Comparison of ENCODE assay signal across 9 cellular contexts in genomic region chr10:79025113-79025832, GRCh38. TPM values are rescaled to one million over a fixed set of nuclear protein-coding genes. Genes with fewer than 3 reads are reported as not detected.
DNase-seq lines count a peak whose midpoint lies in the region; ATAC-seq and TF ChIP-seq lines count a peak whose summit lies in the region.
"Had no signal": no experiment of that assay in that cellular context is flagged by ENCODE, and none has a peak within 500 bp of the region (broad histone marks: within the 10 kb centered on the region; RNA-seq: fewer than 3 reads in every experiment).

No MANE protein-coding gene starts in this region.

- CTCF ChIA-PET in OCI-LY7 (lab: Charles Lee; ENCODE audit: unreplicated experiment), result interaction anchor here (0.9 kb wide), 1 partner anchor 26 kb away, joined by 3 read pairs; no protein-coding TSS in a partner anchor

- no peaks in the 10 kb centered on the region for H3K9me3 Mint-ChIP-seq in effector memory CD8-positive, alpha-beta T cell

- DNase-seq in DND-41 (peak; percentile 46), T-helper 17 cell (no peak), posterior cingulate gyrus (peak in 9 of 10 donors; percentile 25 to 90 (median 51)), A172 (ENCODE audit: low spot score) (no peak), OCI-LY7 (ENCODE audit: low spot score) (no peak), G401 (ENCODE audit: low spot score) (no peak)
- DNase-seq in effector memory CD8-positive, alpha-beta T cell, result peak; percentile 71 to 72 (median 72)

- H2AFZ ChIP-seq in DND-41 (ENCODE audit: low read depth, low read length) (no peak overlapping the region), OCI-LY7 (ENCODE audit: low read length) (no peak overlapping the region)

- H3K4me1 Mint-ChIP-seq in T-helper 17 cell, result peaks cover 38% of the 10 kb centered on the region
- H3K4me1 Mint-ChIP-seq in effector memory CD8-positive, alpha-beta T cell (ENCODE audit: low read depth in 2 of 2), result peaks cover 39 to 46% of the 10 kb centered on the region in 2 donors

- no peak overlapping the region for H3K4me3 ChIP-seq in DND-41 (ENCODE audit: low read depth in 1 of 2, low read length in 2 of 2)
- H3K4me3 ChIP-seq in OCI-LY7 (ENCODE audit: low read depth, low read length, poor library complexity, severe bottlenecking), result no peak overlapping the region
- H3K4me3 ChIP-seq: SK-N-MC had no signal

- H3K79me2 ChIP-seq in DND-41 (ENCODE audit: insufficient read depth, low read length), result no peaks in the 10 kb centered on the region
- H3K79me2 ChIP-seq in OCI-LY7 (ENCODE audit: insufficient read depth, low read depth, low read length), result no peaks in the 10 kb centered on the region

- peaks cover 6% of the 10 kb centered on the region for H3K27me3 Mint-ChIP-seq in T-helper 17 cell
- H3K27me3 Mint-ChIP-seq in effector memory CD8-positive, alpha-beta T cell, result peaks cover 0 to 2% of the 10 kb centered on the region in 2 donors

- H3K9me3 ChIP-seq in DND-41 (ENCODE audit: insufficient read depth, low read length, severe bottlenecking) (no peaks in the 10 kb centered on the region), T-helper 17 cell (ENCODE audit: control insufficient read depth, low read length, poor library complexity, severe bottlenecking) (no peaks in the 10 kb centered on the region), OCI-LY7 (ENCODE audit: low read length) (no peaks in the 10 kb centered on the region)

- H4K20me1 ChIP-seq in DND-41 (ENCODE audit: insufficient read depth, low read length) (no peaks in the 10 kb centered on the region), OCI-LY7 (ENCODE audit: insufficient read depth, low read length) (no peaks in the 10 kb centered on the region)

- H3K36me3 ChIP-seq in DND-41 (ENCODE audit: insufficient read depth, low read length), result no peaks in the 10 kb centered on the region
- H3K36me3 ChIP-seq in OCI-LY7 (ENCODE audit: insufficient read depth, low read length), result no peaks in the 10 kb centered on the region

- intact Hi-C loops in posterior cingulate gyrus (cut with DNase I), result no loop called here
- intact Hi-C loops in OCI-LY7 (cut with micrococcal nuclease; ENCODE audit: unreplicated experiment), result no loop called here

- H3K4me1 ChIP-seq in DND-41 (ENCODE audit: insufficient read depth, low read length), result peaks cover 8% of the 10 kb centered on the region
- peaks cover 16% of the 10 kb centered on the region for H3K4me1 ChIP-seq in OCI-LY7 (ENCODE audit: insufficient read depth, low read length, poor library complexity, severe bottlenecking)

- ATAC-seq in DND-41 (ENCODE audit: insufficient read depth, low read depth) (peak; percentile 62), T-helper 17 cell (peak; percentile 57), HG02885 (IDR thresholded peaks at IDR 0.05; ENCODE audit: poor library complexity, unreplicated experiment) (no peak)
- ATAC-seq in effector memory CD8-positive, alpha-beta T cell (replicated peaks), result peak; percentile 61

- no peak overlapping the region for H3K4me2 ChIP-seq in DND-41 (ENCODE audit: insufficient read depth, low read length)
- no peak overlapping the region for H3K4me2 ChIP-seq in OCI-LY7 (ENCODE audit: low read length)

- peaks cover 6% of the 10 kb centered on the region for H3K36me3 Mint-ChIP-seq in T-helper 17 cell (ENCODE audit: low read depth)
- peaks cover 13% of the 10 kb centered on the region for H3K36me3 Mint-ChIP-seq in effector memory CD8-positive, alpha-beta T cell (ENCODE audit: insufficient read depth)

- no peaks in the 10 kb centered on the region for H3K9me2 ChIP-seq in OCI-LY7 (ENCODE audit: insufficient read depth, low read length)

- TF ChIP-seq CTCF in DND-41 (IDR thresholded peaks at IDR 0.05; ENCODE audit: borderline replicate concordance, extremely low read depth, low read length, poor library complexity, severe bottlenecking) (no peak), OCI-LY7 (conservative IDR thresholded peaks at IDR 0.05; ENCODE audit: low read length) (no peak)

- H3K27me3 ChIP-seq in DND-41 (ENCODE audit: insufficient read depth, low read length, poor library complexity), result no peaks in the 10 kb centered on the region

- BruUV-seq in OCI-LY7 (replicated peaks; lab: Mats Ljungman, UMichigan), result no TSS peak

- POLR2A ChIA-PET in OCI-LY7 (lab: Charles Lee), result interaction anchor here (0.6 kb wide), 1 partner anchor 35 kb away, joined by 3 read pairs; no protein-coding TSS in a partner anchor

- in situ Hi-C loops in G401 (cut with HindIII; ENCODE audit: low sequenced_read_pairs), result no loop called here

- no peak overlapping the region for H3K9ac ChIP-seq in DND-41 (ENCODE audit: low read depth, low read length)

- peak overlapping the region; percentile 22 for H3K4me3 Mint-ChIP-seq in T-helper 17 cell
- H3K4me3 Mint-ChIP-seq in effector memory CD8-positive, alpha-beta T cell, result peak overlapping the region; percentile 22 to 63

- H3K27ac ChIP-seq in DND-41 (ENCODE audit: low read length), result no peak overlapping the region
- H3K27ac ChIP-seq in OCI-LY7 (ENCODE audit: low read depth, low read length, poor library complexity, severe bottlenecking), result no peak overlapping the region
- H3K27ac ChIP-seq: SK-N-MC had no signal

- H3K27ac Mint-ChIP-seq in T-helper 17 cell, result peak overlapping the region; percentile 51
- H3K27ac Mint-ChIP-seq in effector memory CD8-positive, alpha-beta T cell, result peak overlapping the region; percentile 7 to 84

RNA-seq across cellular contexts. Expression of gene ZMIZ1, which starts 43.5 kb away (rescaled TPM):
- total RNA-seq in T-helper 17 cell, result 10 to 100 TPM; 30.0 to 34.0 TPM
- 15.4 and 16.6 TPM in 2 replicates for total RNA-seq in A172 (2014; rRNA removed; shearing (Covaris generic))
- 18.9 and 20.4 TPM in 2 replicates for total RNA-seq in OCI-LY7 (2014; rRNA removed; shearing (Covaris generic))
- total RNA-seq in OCI-LY7 (2022), result 58.3 and 66.9 TPM in 2 replicates
- 2.3 and 5.0 TPM in 2 replicates for total RNA-seq in G401 (2014; rRNA removed; shearing (Covaris generic))

Comparison
In these comparisons a context has a peak if more than half of its experiments do, and no peak if none do; other contexts are left out.
1. DNase-seq: peak in DND-41 (single experiment), effector memory CD8-positive, alpha-beta T cell (3 of 3) and posterior cingulate gyrus (9 of 10); none in T-helper 17 cell (0 of 3), A172 (single experiment), OCI-LY7 (single experiment) and G401 (single experiment).